8 cellular contexts compared by ENCODE assay signal in genomic region chr4:153634737-153635353, GRCh38.
DNase-seq lines count a peak whose midpoint lies in the region; ATAC-seq, FAIRE-seq and TF ChIP-seq lines count a peak whose summit lies in the region.

No MANE protein-coding gene starts in this region.

- FAIRE-seq in H54 (lab: Jason Lieb, UNC): no peak

- in situ Hi-C loops in HAP-1 (cut with MboI; ENCODE audit: low sequenced_read_pairs): no loop called here

- no peak overlapping the region for H3K4me3 Mint-ChIP-seq in nephron progenitor cell

- no peaks in the 10 kb centered on the region for H3K27me3 Mint-ChIP-seq in nephron progenitor cell (ENCODE audit: low read depth, poor library complexity)

- H3K4me1 Mint-ChIP-seq in nephron progenitor cell: peaks cover 10% of the 10 kb centered on the region

- DNase-seq in NCI-H510A treated with DMSO at 0.1 percent for 48 hours (lab: John Stamatoyannopoulos, UW) (peak; percentile 7), NCI-H510A (lab: John Stamatoyannopoulos, UW) (no peak), NCI-H1105 (lab: John Stamatoyannopoulos, UW) (peak; percentile 7), coronary artery (ENCODE audit: low spot score) (no peak), nephron progenitor cell (no peak), HAP-1 (ENCODE audit: low spot score in 2 of 2) (no peak), H54 (ENCODE audit: insufficient read length, low spot score) (no peak)

- H3K36me3 Mint-ChIP-seq in nephron progenitor cell (ENCODE audit: low read depth): peaks cover 78% of the 10 kb centered on the region

- H3K9me3 Mint-ChIP-seq in nephron progenitor cell: peaks cover 6% of the 10 kb centered on the region

- no peak for ATAC-seq in HG03175 (IDR thresholded peaks at IDR 0.05; ENCODE audit: unreplicated experiment)

- H3K36me3 ChIP-seq in HAP-1 (replicated peaks): peaks cover 39% of the 10 kb centered on the region

- no peak overlapping the region for H3K27ac Mint-ChIP-seq in nephron progenitor cell

- no peak overlapping the region for H3K27ac ChIP-seq in coronary artery

- no peak for TF ChIP-seq POLR2A in H54 (IDR thresholded peaks at IDR 0.05; ENCODE audit: low read depth, low read length)

- H3K9me3 ChIP-seq in HAP-1: no peaks in the 10 kb centered on the region

- H3K4me3 ChIP-seq in coronary artery (no peak overlapping the region), HAP-1 (no peak overlapping the region)

- H3K4me1 ChIP-seq in HAP-1: peaks cover under 1% of the 10 kb centered on the region; the same call in 1 of the 2 replicates

- peak; percentile 38 for TF ChIP-seq CTCF in coronary artery (IDR thresholded peaks at IDR 0.05)
- peak; percentile 66 for TF ChIP-seq CTCF in nephron progenitor cell (IDR thresholded peaks at IDR 0.05)

- no peaks in the 10 kb centered on the region for H3K27me3 ChIP-seq in HAP-1 (ENCODE audit: low read depth)

Comparison
In these comparisons a context has a peak if more than half of its experiments do, and no peak if none do; other contexts are left out.
1. DNase-seq: peak in NCI-H510A treated with DMSO at 0.1 percent for 48 hours (single experiment) and NCI-H1105 (single experiment); none in NCI-H510A (single experiment), coronary artery (single experiment), nephron progenitor cell (single experiment), HAP-1 (0 of 2) and H54 (single experiment).